ENCODE assay signal across 1 cellular context in genomic region chr1:211326140-211326527, GRCh38.
TF ChIP-seq lines count a peak whose summit lies in the region.

No MANE protein-coding gene starts in this region.

TF ChIP-seq in K562, 482 proteins besides CTCF, POLR2A, EP300 and RAD21 (continued from another document):
- TF ChIP-seq GABPB1 (CRISPR knock-in tag; IDR thresholded peaks at IDR 0.05) = no peak
- peak; percentile 40 for TF ChIP-seq RBM25 (IDR thresholded peaks at IDR 0.05; ENCODE audit: low read depth, low read length, severe bottlenecking)
- 0 out of 2 replicates have a peak, but pooled peaks have one; percentile 39 for TF ChIP-seq ATF4 (CRISPR knock-in tag; IDR thresholded peaks at IDR 0.05)
- TF ChIP-seq PCBP1 (IDR thresholded peaks at IDR 0.05; ENCODE audit: low read depth, low read length, poor library complexity, severe bottlenecking) = no peak
- TF ChIP-seq ZNF408 (CRISPR knock-in tag; IDR thresholded peaks at IDR 0.05; ENCODE audit: low read depth) = no peak
- no peak for TF ChIP-seq HMG20B (CRISPR knock-in tag; IDR thresholded peaks at IDR 0.05)
- TF ChIP-seq BCOR (IDR thresholded peaks at IDR 0.05) = peak; percentile 79
- peak; percentile 66; the same call in 1 of the 2 replicates for TF ChIP-seq HDAC2 (IDR thresholded peaks at IDR 0.05)
- TF ChIP-seq SIN3B (IDR thresholded peaks at IDR 0.05; ENCODE audit: low read depth) = no peak
- no peak for TF ChIP-seq CTCFL (IDR thresholded peaks at IDR 0.05; ENCODE audit: borderline replicate concordance, insufficient read depth, low read depth, low read length, poor library complexity, severe bottlenecking)
- no peak for TF ChIP-seq MYC (IDR thresholded peaks at IDR 0.05; ENCODE audit: low read depth, low read length)
- TF ChIP-seq MYC (CRISPR knock-in tag; IDR thresholded peaks at IDR 0.05; ENCODE audit: borderline replicate concordance, low read depth) = peak; percentile 39; the same call in 1 of the 2 replicates
- TF ChIP-seq ESRRA (IDR thresholded peaks at IDR 0.05; ENCODE audit: borderline replicate concordance, low read depth) = peak; percentile 82
- TF ChIP-seq NBN (IDR thresholded peaks at IDR 0.05; ENCODE audit: low read depth) = 0 out of 2 replicates have a peak, but pooled peaks have one; percentile 31
- 0 out of 2 replicates have a peak, but pooled peaks have one; percentile 35 for TF ChIP-seq ZBTB40 (IDR thresholded peaks at IDR 0.05)
- TF ChIP-seq ZBTB40 (CRISPR knock-in tag; IDR thresholded peaks at IDR 0.05) = no peak
- peak; percentile 7; the same call in 1 of the 2 replicates for TF ChIP-seq NCOA1 (IDR thresholded peaks at IDR 0.05; ENCODE audit: low read depth)
- TF ChIP-seq LCOR (CRISPR knock-in tag; IDR thresholded peaks at IDR 0.05) = no peak
- 0 out of 2 replicates have a peak, but pooled peaks have one; percentile 39 for TF ChIP-seq ADNP (tag; IDR thresholded peaks at IDR 0.05)
- TF ChIP-seq NR2C1 (IDR thresholded peaks at IDR 0.05) = no peak
- peak; percentile 34; the same call in 1 of the 2 replicates for TF ChIP-seq NR2C1 (tag; IDR thresholded peaks at IDR 0.05)
- no peak for TF ChIP-seq ARID4B (CRISPR knock-in tag; IDR thresholded peaks at IDR 0.05)
- TF ChIP-seq ELK3 (CRISPR knock-in tag; IDR thresholded peaks at IDR 0.05) = no peak
- peak; percentile 20; the same call in 1 of the 2 replicates for TF ChIP-seq ZNF644 (tag; IDR thresholded peaks at IDR 0.05; ENCODE audit: low read depth)
- no peak for TF ChIP-seq ZNF282 (CRISPR knock-in tag; IDR thresholded peaks at IDR 0.05)
- peak in 1 of 2 experiments; percentile 52; a peak in 1 of 4 replicates for TF ChIP-seq ZNF639 (CRISPR knock-in tag; conservative IDR thresholded peaks at IDR 0.05 in 1 of 2, IDR thresholded peaks at IDR 0.05 in 1 of 2)
TF ChIP-seq in K562: peak in this region for 16.
